In genomic region chr1:158916085-158916484, GRCh38 we compare ENCODE assay signal across 1 cellular context.
TF ChIP-seq lines count a peak whose summit lies in the region.

No MANE protein-coding gene starts in this region.

TF ChIP-seq in H1, 55 proteins besides CTCF, POLR2A, EP300 and RAD21:
- TF ChIP-seq KDM1A (IDR thresholded peaks at IDR 0.05; ENCODE audit: borderline replicate concordance, low read length) (no peak), CBX5 (IDR thresholded peaks at IDR 0.05; ENCODE audit: low read depth, low read length) (no peak), CEBPB (IDR thresholded peaks at IDR 0.05; ENCODE audit: low read depth, low read length) (no peak), SP2 (IDR thresholded peaks at IDR 0.05; ENCODE audit: low read length) (no peak), ASH2L (IDR thresholded peaks at IDR 0.05; ENCODE audit: low read length) (no peak), CHD1 (IDR thresholded peaks at IDR 0.05; ENCODE audit: low read depth, low read length) (no peak), CREB1 (IDR thresholded peaks at IDR 0.05) (no peak)
